ENCODE assay signal across 10 cellular contexts in the genomic region with DNA sequence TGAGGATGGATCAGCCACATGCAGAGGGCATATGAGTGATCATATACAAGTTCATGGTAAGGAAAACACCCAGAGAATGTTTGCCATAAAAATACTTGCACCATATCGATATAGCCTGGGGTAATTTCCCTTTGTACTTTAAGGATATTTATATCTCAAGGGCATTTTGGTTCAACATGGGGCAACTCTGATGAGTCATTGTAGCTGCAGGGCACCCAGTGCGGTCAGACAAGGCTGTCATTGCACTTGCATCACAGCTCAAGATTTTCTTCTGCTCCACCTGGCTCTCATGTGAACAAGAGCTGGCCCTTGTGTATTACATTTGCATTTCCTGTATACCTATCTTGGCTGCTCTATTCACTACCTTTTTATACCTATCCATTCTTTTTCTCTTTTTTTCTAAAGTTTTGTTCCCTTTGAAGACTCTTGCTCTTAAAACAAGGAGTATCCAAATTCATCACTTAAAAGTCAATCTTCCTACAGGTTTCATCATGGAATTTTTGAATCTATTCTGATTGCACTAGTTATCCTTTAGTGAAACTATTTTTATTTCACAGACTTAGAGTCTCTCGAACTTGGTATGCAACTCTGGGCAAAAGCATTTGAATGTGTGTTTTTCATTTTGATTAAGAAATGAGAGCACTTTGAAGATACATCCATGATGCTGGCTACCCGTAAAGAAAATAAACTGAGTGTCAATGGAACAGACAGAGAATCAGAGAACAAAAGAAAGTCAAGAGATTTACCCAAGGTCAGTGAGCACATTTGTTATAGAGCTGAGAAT.
A peak's percentile ranks its signal among the peaks of the same experiment; 100 is the strongest.
DNase-seq lines count a peak whose midpoint lies in the region; ATAC-seq, FAIRE-seq and TF ChIP-seq lines count a peak whose summit lies in the region.
"Had no signal": no experiment of that assay in that cellular context is flagged by ENCODE, and none has a peak within 500 bp of the region (broad histone marks: within the 10 kb centered on the region; RNA-seq: fewer than 3 reads in every experiment).

No MANE protein-coding gene starts in this region.

- intact Hi-C loops in spleen (cut with DNase I; ENCODE audit: low total_unique reads): no loop called here
- intact Hi-C loops in sigmoid colon (cut with DNase I): no loop called here
- intact Hi-C loops in prostate gland (cut with DNase I): no loop called here
- intact Hi-C loops in esophagus squamous epithelium (cut with DNase I): no loop called here

- no peaks in the 10 kb centered on the region for H3K9me3 ChIP-seq in SJSA1 (replicated peaks)
- no peaks in the 10 kb centered on the region for H3K9me3 ChIP-seq in spleen
- H3K9me3 ChIP-seq in sigmoid colon: no peaks in the 10 kb centered on the region
- no peaks in the 10 kb centered on the region for H3K9me3 ChIP-seq in prostate gland
- H3K9me3 ChIP-seq in esophagus squamous epithelium: no peaks in the 10 kb centered on the region

- no peak overlapping the region for H3K4me3 ChIP-seq in SJSA1
- H3K4me3 ChIP-seq in spleen: no peak overlapping the region
- no peak overlapping the region for H3K4me3 ChIP-seq in sigmoid colon
- no peak overlapping the region for H3K4me3 ChIP-seq in prostate gland
- no peak overlapping the region for H3K4me3 ChIP-seq in esophagus squamous epithelium
- H3K4me3 ChIP-seq: K562 had no signal

- DNase-seq in SJSA1 (ENCODE audit: low read depth in 1 of 2, low spot score in 2 of 2) (peak; percentile 38 to 52), spleen (no peak), sigmoid colon (no peak), prostate gland (ENCODE audit: low spot score) (no peak), esophagus squamous epithelium (lab: John Stamatoyannopoulos, UW) (no peak)

- ATAC-seq in GM18505 (IDR thresholded peaks at IDR 0.05; ENCODE audit: unreplicated experiment) (peak; percentile 75), HG03280 (IDR thresholded peaks at IDR 0.05; ENCODE audit: unreplicated experiment) (peak; percentile 64)
- ATAC-seq: K562 had no signal

- TF ChIP-seq EP300 in sigmoid colon (IDR thresholded peaks at IDR 0.05): no peak

- no peak overlapping the region for H3K27ac ChIP-seq in SJSA1
- H3K27ac ChIP-seq in spleen: no peak overlapping the region
- peak overlapping the region in 1 of 4 donors; percentile 27 for H3K27ac ChIP-seq in sigmoid colon
- H3K27ac ChIP-seq in prostate gland: no peak overlapping the region
- no peak overlapping the region for H3K27ac ChIP-seq in esophagus squamous epithelium

- H3K36me3 ChIP-seq in SJSA1 (no peaks in the 10 kb centered on the region), spleen (no peaks in the 10 kb centered on the region), sigmoid colon (no peaks in the 10 kb centered on the region), prostate gland (no peaks in the 10 kb centered on the region), esophagus squamous epithelium (no peaks in the 10 kb centered on the region)

- TF ChIP-seq POLR2A in GM18505 (IDR thresholded peaks at IDR 0.05; ENCODE audit: borderline replicate concordance, extremely low read depth, insufficient read depth, insufficient read length) (no peak), spleen (IDR thresholded peaks at IDR 0.05) (no peak), sigmoid colon (IDR thresholded peaks at IDR 0.05) (no peak), prostate gland (IDR thresholded peaks at IDR 0.05) (no peak), esophagus squamous epithelium (IDR thresholded peaks at IDR 0.05) (no peak)

- no peaks in the 10 kb centered on the region for H3K27me3 ChIP-seq in SJSA1 (replicated peaks)
- H3K27me3 ChIP-seq in spleen (replicated peaks in 1 of 7): no peaks in the 10 kb centered on the region
- H3K27me3 ChIP-seq in sigmoid colon: no peaks in the 10 kb centered on the region
- no peaks in the 10 kb centered on the region for H3K27me3 ChIP-seq in prostate gland (replicated peaks; ENCODE audit: insufficient read depth)
- no peaks in the 10 kb centered on the region for H3K27me3 ChIP-seq in esophagus squamous epithelium

- WGBS in spleen, 5 donors: 46 to 69% (median 52%) methylated on average over 4 of the region's 4 CpGs
- 56 to 70% methylated on average over 4 of the region's 4 CpGs for WGBS in sigmoid colon, 2 donors
- 63% methylated on average over 4 of the region's 4 CpGs for WGBS in prostate gland
- 33% methylated on average over 4 of the region's 4 CpGs for WGBS in esophagus squamous epithelium, 2 donors

- peaks cover 13% of the 10 kb centered on the region for H3K4me1 ChIP-seq in SJSA1 (replicated peaks)
- H3K4me1 ChIP-seq in spleen: no peaks in the 10 kb centered on the region
- peaks cover 0 to 23% (median 8%) of the 10 kb centered on the region in 4 donors for H3K4me1 ChIP-seq in sigmoid colon
- H3K4me1 ChIP-seq in prostate gland (replicated peaks): no peaks in the 10 kb centered on the region
- no peaks in the 10 kb centered on the region for H3K4me1 ChIP-seq in esophagus squamous epithelium

- TF ChIP-seq CTCF in spleen (IDR thresholded peaks at IDR 0.05 in 8 of 11, conservative IDR thresholded peaks at IDR 0.05 in 3 of 11): no peak
- no peak for TF ChIP-seq CTCF in sigmoid colon (IDR thresholded peaks at IDR 0.05)
- TF ChIP-seq CTCF in prostate gland (IDR thresholded peaks at IDR 0.05): no peak
- TF ChIP-seq CTCF in esophagus squamous epithelium (IDR thresholded peaks at IDR 0.05): no peak

- FAIRE-seq in islet of Langerhans (lab: Jason Lieb, UNC): peak; percentile 79
- FAIRE-seq: endothelial cell of umbilical vein, K562 had no signal

Comparison
In these comparisons a context has a peak if more than half of its experiments do, and no peak if none do; other contexts are left out.
1. DNase-seq: peak in SJSA1 (2 of 2); none in spleen (single experiment), sigmoid colon (single experiment), prostate gland (single experiment) and esophagus squamous epithelium (single experiment).